ENCODE assay signal across 8 cellular contexts in the genomic region with DNA sequence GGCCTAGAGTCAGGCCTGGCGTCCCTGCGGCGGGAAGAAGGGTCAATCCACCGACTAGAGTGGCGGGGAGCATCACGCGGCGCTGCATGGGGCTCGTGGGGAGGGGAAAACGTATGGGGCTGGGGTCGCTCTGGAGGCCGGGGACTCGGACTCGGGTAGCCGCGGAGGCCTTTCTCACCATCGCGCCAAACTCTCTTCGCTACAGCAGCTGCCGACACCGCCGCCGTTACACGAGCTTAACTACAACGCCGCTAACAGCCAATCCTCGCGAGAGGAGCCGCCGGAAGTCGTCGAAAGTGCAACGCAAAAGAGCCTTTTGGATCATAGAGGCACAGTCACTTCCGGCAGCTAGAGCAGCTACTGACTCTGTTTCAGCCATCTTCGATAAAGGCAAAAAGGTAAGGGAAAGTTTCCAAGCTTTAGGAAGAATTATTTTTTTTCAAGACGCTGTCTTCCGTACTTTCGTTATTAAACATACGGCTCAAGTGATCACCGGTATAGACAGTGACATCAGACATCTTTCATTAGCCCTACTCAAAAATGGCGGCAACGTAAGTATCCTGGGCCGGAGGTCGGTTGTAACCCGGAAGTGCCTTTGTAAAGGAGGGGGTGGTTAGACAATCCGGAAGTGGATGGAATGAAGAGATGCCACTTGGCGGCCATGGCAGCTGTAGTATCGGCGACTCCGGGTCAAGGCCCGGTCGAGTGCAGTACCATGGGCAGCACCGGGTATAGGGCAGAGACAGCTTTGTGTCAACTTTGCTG. TPM values are rescaled to one million over a fixed set of nuclear protein-coding genes. Genes with fewer than 3 reads are reported as not detected.
A peak's percentile ranks its signal among the peaks of the same experiment; 100 is the strongest.
DNase-seq lines count a peak whose midpoint lies in the region; ATAC-seq, FAIRE-seq and TF ChIP-seq lines count a peak whose summit lies in the region.

A gene (minus strand): TSS at position 247 of the 765 bp plus-strand sequence. CDS start 66 bp downstream, at position 181.
A gene with protein sequence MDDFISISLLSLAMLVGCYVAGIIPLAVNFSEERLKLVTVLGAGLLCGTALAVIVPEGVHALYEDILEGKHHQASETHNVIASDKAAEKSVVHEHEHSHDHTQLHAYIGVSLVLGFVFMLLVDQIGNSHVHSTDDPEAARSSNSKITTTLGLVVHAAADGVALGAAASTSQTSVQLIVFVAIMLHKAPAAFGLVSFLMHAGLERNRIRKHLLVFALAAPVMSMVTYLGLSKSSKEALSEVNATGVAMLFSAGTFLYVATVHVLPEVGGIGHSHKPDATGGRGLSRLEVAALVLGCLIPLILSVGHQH (plus strand): TSS at position 640 of the 765 bp plus-strand sequence. CDS start 678 bp downstream, outside the sequence.

- no peaks in the 10 kb centered on the region for H3K27me3 ChIP-seq in body of pancreas

- H3K9me3 ChIP-seq in body of pancreas = no peaks in the 10 kb centered on the region

- DNase-seq in NCI-H2107 treated with DMSO at 0.1 percent for 48 hours (lab: John Stamatoyannopoulos, UW; ENCODE audit: unreplicated experiment) = peak; percentile 100
- peak; percentile 96 to 98 (median 96) for DNase-seq in body of pancreas
- peak; percentile 92 for DNase-seq in iPS DF 19.7 (ENCODE audit: low read depth, low spot score)
- peak; percentile 98 for DNase-seq in sciatic nerve (ENCODE audit: low spot score)

- peak within 1 kb of the TSS; percentile 83 to 86 for H3K4me3 ChIP-seq in body of pancreas

- intact Hi-C loops in body of pancreas (cut with DNase I) (no loop called here), sciatic nerve (cut with DNase I) (no loop called here)

- H3K27ac ChIP-seq in 22Rv1 (peak within 1 kb of the TSS; percentile 84), body of pancreas (peak within 1 kb of the TSS; percentile 80 to 97 (median 88))

- peak; percentile 51 to 89 (median 85) for TF ChIP-seq POLR2A in body of pancreas (IDR thresholded peaks at IDR 0.05)

- 0 to 2% methylated on average over 25 to 53 of the region's 53 CpGs for WGBS in body of pancreas, 2 donors

- peaks cover 4 to 15% of the 10 kb centered on the region in 2 donors for H3K36me3 ChIP-seq in body of pancreas (replicated peaks in 1 of 2; ENCODE audit: insufficient read depth in 1 of 2, low read depth in 2 of 2)

- peaks cover 53% of the 10 kb centered on the region for H3K4me1 ChIP-seq in body of pancreas

- ATAC-seq in GM18520 (IDR thresholded peaks at IDR 0.05; ENCODE audit: unreplicated experiment) = peak; percentile 84
- peak; percentile 86 for ATAC-seq in HG03064 (IDR thresholded peaks at IDR 0.05; ENCODE audit: low read depth, unreplicated experiment)
- peak; percentile 98 for ATAC-seq in body of pancreas
- peak; percentile 99 for ATAC-seq in sciatic nerve

- no peak for TF ChIP-seq CTCF in 22Rv1 (IDR thresholded peaks at IDR 0.05)
- peak in 1 of 7 experiments; percentile 18 for TF ChIP-seq CTCF in body of pancreas (IDR thresholded peaks at IDR 0.05)

- FAIRE-seq in TTC549 (lab: Jason Lieb, UNC) = peak; percentile 70

RNA-seq across cellular contexts. Expression of the first gene that starts in this region (rescaled TPM):
- 10 to 100 TPM; 35.5 to 64.6 TPM for total RNA-seq in body of pancreas
- total RNA-seq in sciatic nerve = 113 TPM

RNA-seq across cellular contexts. Expression of the second gene that starts in this region (rescaled TPM):
- total RNA-seq in body of pancreas (10 to 100 TPM; 36.3 to 38.2 TPM), sciatic nerve (45.7 TPM)

Comparison
In these comparisons a context has a peak if more than half of its experiments do, and no peak if none do; other contexts are left out.
1. Peak in every context shown above with its lines: DNase-seq, ATAC-seq, H3K4me3 ChIP-seq and H3K27ac ChIP-seq.